ENCODE assay signal across 8 cellular contexts in genomic region chr12:110661337-110661972, GRCh38. TPM values are rescaled to one million over a fixed set of nuclear protein-coding genes. Genes with fewer than 3 reads are reported as not detected.
DNase-seq lines count a peak whose midpoint lies in the region; ATAC-seq lines count a peak whose summit lies in the region.

No MANE protein-coding gene starts in this region.

- no peaks in the 10 kb centered on the region for H3K36me3 ChIP-seq in effector memory CD4-positive, alpha-beta T cell (ENCODE audit: control insufficient read depth, insufficient read depth, low read length)

- H3K9me3 Mint-ChIP-seq in naive B cell: peaks cover 0 to 10% (median 4%) of the 10 kb centered on the region in 7 donors

- H3K4me3 Mint-ChIP-seq in naive B cell: peak overlapping the region; percentile 76 to 92 (median 84)

- in situ Hi-C loops in ACHN (cut with HindIII; ENCODE audit: low pct_ligation_motif_present, low pct_unique_long_range_greater_than_20kb, low sequenced_read_pairs): no loop called here

- peaks cover 40 to 55% of the 10 kb centered on the region in 2 donors for H3K36me3 Mint-ChIP-seq in naive B cell

- no peak overlapping the region for H3K4me3 ChIP-seq in effector memory CD4-positive, alpha-beta T cell (ENCODE audit: insufficient read depth, low read depth, low read length, poor library complexity, severe bottlenecking)

- peaks cover 15% of the 10 kb centered on the region for H3K9me3 ChIP-seq in effector memory CD4-positive, alpha-beta T cell (ENCODE audit: control insufficient read depth, low read length)

- H3K4me1 ChIP-seq in effector memory CD4-positive, alpha-beta T cell (ENCODE audit: control insufficient read depth, insufficient read depth, low read length, poor library complexity, severe bottlenecking): no peaks in the 10 kb centered on the region

- H3K4me1 Mint-ChIP-seq in naive B cell: peaks cover 63 to 98% (median 85%) of the 10 kb centered on the region in 3 donors

- peak; percentile 67 for DNase-seq in activated effector memory CD4-positive, alpha-beta T cell treated with anti-CD3 and anti-CD28 coated beads, Interleukin-2, amount 50 U/mL, for 16 hours
- no peak for DNase-seq in activated effector memory CD4-positive, alpha-beta T cell treated with Interleukin-2 at 50 U/mL for 16 hours
- peak; percentile 41 to 45 for DNase-seq in activated CD8-positive, alpha-beta memory T cell treated with anti-CD3 and anti-CD28 coated beads for 4 hours (ENCODE audit: low read depth in 2 of 2)
- DNase-seq in naive B cell (peak; percentile 93), ACHN (no peak), SW 1271 (lab: John Stamatoyannopoulos, UW) (no peak)
- no peak for DNase-seq in effector memory CD4-positive, alpha-beta T cell

- peak overlapping the region; percentile 100 for H3K27ac Mint-ChIP-seq in naive B cell

- H3K27ac ChIP-seq in effector memory CD4-positive, alpha-beta T cell (ENCODE audit: insufficient read depth, low read length, poor library complexity, severe bottlenecking): no peak overlapping the region

- no peaks in the 10 kb centered on the region for H3K27me3 Mint-ChIP-seq in naive B cell

- ATAC-seq in HG03135 (IDR thresholded peaks at IDR 0.05; ENCODE audit: unreplicated experiment) (peak; percentile 87), naive B cell (ENCODE audit: low read depth in 2 of 2) (peak; percentile 89)

- no peaks in the 10 kb centered on the region for H3K27me3 ChIP-seq in effector memory CD4-positive, alpha-beta T cell (replicated peaks; ENCODE audit: control insufficient read depth, insufficient read depth, low read length, poor library complexity, severe bottlenecking)

RNA-seq across cellular contexts. Expression of gene HVCN1, which starts 27.5 kb away (rescaled TPM):
- 100 to 1,000 TPM; 654 to 887 (median 845) TPM for polyA plus RNA-seq in naive B cell (ENCODE audit: low read depth in 6 of 6)

RNA-seq across cellular contexts. Expression of gene TCTN1, which starts 47.5 kb away (rescaled TPM):
- polyA plus RNA-seq in naive B cell (ENCODE audit: low read depth in 6 of 6): 100 to 1,000 TPM in 1 of 6 donors, 10 to 100 TPM in 5; 52.8 to 109 (median 84.3) TPM

Comparison
In these comparisons a context has a peak if more than half of its experiments do, and no peak if none do; other contexts are left out.
1. DNase-seq: peak in activated effector memory CD4-positive, alpha-beta T cell treated with anti-CD3 and anti-CD28 coated beads, Interleukin-2, amount 50 U/mL, for 16 hours (single experiment), activated CD8-positive, alpha-beta memory T cell treated with anti-CD3 and anti-CD28 coated beads for 4 hours (2 of 2) and naive B cell (single experiment); none in activated effector memory CD4-positive, alpha-beta T cell treated with Interleukin-2 at 50 U/mL for 16 hours (single experiment), ACHN (single experiment), effector memory CD4-positive, alpha-beta T cell (0 of 3) and SW 1271 (0 of 2).